10 cellular contexts compared by ENCODE assay signal in the genomic region with DNA sequence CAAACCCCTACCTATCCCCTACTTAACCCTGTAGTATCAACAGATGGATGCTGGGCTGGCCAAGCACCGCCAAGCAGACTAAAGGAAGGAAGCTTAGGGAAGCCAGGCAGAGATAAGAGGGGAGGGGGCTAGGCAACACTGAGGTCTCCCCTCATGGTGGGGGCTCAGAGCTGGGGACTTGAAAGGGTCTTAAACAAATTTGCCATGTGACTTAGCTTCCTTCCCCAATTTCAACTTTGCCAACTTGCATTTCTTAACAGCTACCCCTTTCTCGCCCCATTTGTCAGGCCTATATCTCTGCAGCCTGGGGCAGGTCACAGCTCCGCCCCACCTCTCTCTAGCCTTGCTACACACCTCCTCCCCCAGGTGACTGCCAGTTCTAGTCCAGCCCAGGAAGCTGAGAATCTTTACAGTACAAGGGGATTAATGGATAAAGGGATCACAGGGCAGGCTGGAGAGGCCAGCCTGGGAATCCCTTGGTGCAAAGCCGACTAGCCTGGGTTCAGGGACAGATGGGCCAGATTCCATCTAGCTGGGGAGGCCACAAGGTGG. TPM values are rescaled to one million over a fixed set of nuclear protein-coding genes. Genes with fewer than 3 reads are reported as not detected.
DNase-seq lines count a peak whose midpoint lies in the region; ATAC-seq and TF ChIP-seq lines count a peak whose summit lies in the region.
"Had no signal": no experiment of that assay in that cellular context is flagged by ENCODE, and none has a peak within 500 bp of the region (broad histone marks: within the 10 kb centered on the region; RNA-seq: fewer than 3 reads in every experiment).

No MANE protein-coding gene starts in this region.

- H3K36me3 ChIP-seq in transverse colon (no peaks in the 10 kb centered on the region), suprapubic skin (no peaks in the 10 kb centered on the region)

- peak; percentile 75 for ATAC-seq in esophagus mucosa
- ATAC-seq in GM18909 (IDR thresholded peaks at IDR 0.05; ENCODE audit: poor library complexity, unreplicated experiment): no peak

- in situ Hi-C loops in transverse colon (cut with MboI; ENCODE audit: low pct_ligation_motif_present in 1 of 4, low pct_unique_long_range_greater_than_20kb in 1 of 4, low sequenced_read_pairs in 3 of 4): no loop called here

- no peak for TF ChIP-seq POLR2A in transverse colon (IDR thresholded peaks at IDR 0.05)
- no peak for TF ChIP-seq POLR2A in suprapubic skin (IDR thresholded peaks at IDR 0.05)

- TF ChIP-seq EP300 in transverse colon (IDR thresholded peaks at IDR 0.05; ENCODE audit: low read depth) (no peak), suprapubic skin (IDR thresholded peaks at IDR 0.05) (no peak)

- H3K9me3 ChIP-seq in transverse colon: no peaks in the 10 kb centered on the region
- H3K9me3 ChIP-seq in suprapubic skin: no peaks in the 10 kb centered on the region

- no peak overlapping the region for H3K4me3 ChIP-seq in transverse colon
- no peak overlapping the region for H3K4me3 ChIP-seq in suprapubic skin

- H3K27ac ChIP-seq in transverse colon (peak overlapping the region; percentile 74 to 82 (median 77)), suprapubic skin (no peak overlapping the region)

- TF ChIP-seq CTCF in transverse colon (IDR thresholded peaks at IDR 0.05): no peak
- TF ChIP-seq CTCF in suprapubic skin (IDR thresholded peaks at IDR 0.05): no peak

- DNase-seq in stimulated activated CD4-positive, alpha-beta T cell treated with anti-CD3 and anti-CD28 coated beads, Interleukin-15, amount 100 ng/mL, for 24 hours: peak; percentile 56
- DNase-seq in stimulated activated CD4-positive, alpha-beta T cell treated with anti-CD3 and anti-CD28 coated beads, Interleukin-4, amount 100 ng/mL, for 1 hour: no peak
- peak; percentile 21 for DNase-seq in T-helper 9 cell
- DNase-seq in transverse colon: peak; percentile 65
- no peak for DNase-seq in T1000 (lab: John Stamatoyannopoulos, UW)
- no peak for DNase-seq in suprapubic skin (ENCODE audit: low spot score in 2 of 2)
- DNase-seq: COR-L47, islet precursor cell had no signal

- WGBS in transverse colon (ENCODE audit: low coverage in 1 of 2), 2 donors: 49% methylated on average over 4 of the region's 4 CpGs; no CpG with 5 or more reads in 1 of the 2 donors
- WGBS in suprapubic skin: 81% methylated on average over 4 of the region's 4 CpGs

- intact Hi-C loops in transverse colon (cut with DNase I; ENCODE audit: low total_unique reads): no loop called here

- H3K4me1 ChIP-seq in transverse colon (peaks cover 22 to 81% (median 50%) of the 10 kb centered on the region in 4 donors), suprapubic skin (peaks cover 54% of the 10 kb centered on the region)

- H3K27me3 ChIP-seq in transverse colon: no peaks in the 10 kb centered on the region
- H3K27me3 ChIP-seq in suprapubic skin: peaks cover 4% of the 10 kb centered on the region

RNA-seq across cellular contexts. Expression of gene KIF21B, which starts 3.4 kb away (rescaled TPM):
- 0.52 TPM for total RNA-seq in esophagus mucosa
- total RNA-seq in transverse colon: 10 to 100 TPM in 3 of 4 donors, 1 to 10 TPM in 1; 3.2 to 40.4 (median 22.7) TPM
- 1 to 10 TPM in 3 of 4 donors, under 1 TPM in 1; 0.65 to 2.3 (median 1.1) TPM for total RNA-seq in suprapubic skin

Comparison
In these comparisons a context has a peak if more than half of its experiments do, and no peak if none do; other contexts are left out.
1. DNase-seq: peak in stimulated activated CD4-positive, alpha-beta T cell treated with anti-CD3 and anti-CD28 coated beads, Interleukin-15, amount 100 ng/mL, for 24 hours (single experiment), T-helper 9 cell (single experiment) and transverse colon (single experiment); none in stimulated activated CD4-positive, alpha-beta T cell treated with anti-CD3 and anti-CD28 coated beads, Interleukin-4, amount 100 ng/mL, for 1 hour (single experiment), T1000 (single experiment) and suprapubic skin (0 of 2).